Comparison of ENCODE assay signal across 9 cellular contexts in the genomic region with DNA sequence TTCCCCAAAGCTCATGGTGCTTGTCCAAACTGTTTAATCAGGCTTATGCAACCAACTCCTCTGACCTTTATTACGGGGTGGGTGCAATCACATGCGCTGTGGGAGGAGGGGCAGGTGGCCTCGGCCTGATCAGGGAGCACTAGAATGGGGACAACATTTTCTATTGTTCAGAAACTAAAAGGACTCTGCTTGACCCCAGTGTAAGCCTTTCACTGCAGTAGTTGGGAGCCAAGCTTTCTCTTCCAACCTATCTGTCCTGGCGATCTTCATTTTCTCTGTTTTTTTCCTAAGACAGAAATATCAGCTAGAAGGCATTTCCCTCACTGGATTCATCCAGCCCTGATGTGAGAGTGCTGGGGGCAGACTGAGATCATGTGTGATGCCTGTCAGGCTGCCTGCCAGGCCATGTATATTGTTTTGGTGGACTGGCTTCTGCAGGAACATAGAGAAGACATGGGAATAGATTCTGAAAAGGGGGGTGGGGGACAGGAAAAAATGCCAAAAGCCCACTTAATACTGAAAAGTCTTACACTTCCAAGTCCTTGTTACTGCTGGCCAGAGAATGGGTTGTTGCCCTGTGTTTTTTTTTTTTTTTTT.
DNase-seq lines count a peak whose midpoint lies in the region; ATAC-seq, FAIRE-seq and TF ChIP-seq lines count a peak whose summit lies in the region.
"Had no signal": no experiment of that assay in that cellular context is flagged by ENCODE, and none has a peak within 500 bp of the region (broad histone marks: within the 10 kb centered on the region; RNA-seq: fewer than 3 reads in every experiment).

No MANE protein-coding gene starts in this region.

- H3K27ac ChIP-seq in kidney (ENCODE audit: low read depth in 2 of 2, low read length in 2 of 2) (peak overlapping the region; percentile 61 to 94), small intestine (ENCODE audit: low read depth in 1 of 2, low read length in 1 of 2) (peak overlapping the region in 1 of 2 donors; percentile 39)

- WGBS in small intestine, 3 donors: 24 to 45% (median 24%) methylated on average over 4 of the region's 4 CpGs

- FAIRE-seq in kidney (lab: Jason Lieb, UNC) (no peak), small intestine (lab: Jason Lieb, UNC) (no peak)

- peak overlapping the region; percentile 67 for H3K4me3 Mint-ChIP-seq in HFFc6
- H3K4me3 Mint-ChIP-seq: activated naive CD4-positive, alpha-beta T cell treated with anti-CD3 and anti-CD28 coated beads, Interleukin-2, amount 50 U/mL, for 24 hours had no signal

- H3K4me1 ChIP-seq in kidney (ENCODE audit: control insufficient read depth in 1 of 2, insufficient read depth in 1 of 2, low read depth in 1 of 2, low read length in 2 of 2) (peaks cover 13 to 23% of the 10 kb centered on the region in 2 donors), small intestine (ENCODE audit: control insufficient read depth in 2 of 2, insufficient read depth in 1 of 2, low read depth in 1 of 2, low read length in 1 of 2) (peaks cover 5 to 10% of the 10 kb centered on the region in 2 donors)

- H3K9me3 ChIP-seq in kidney (ENCODE audit: control insufficient read depth in 1 of 2, low read length in 2 of 2): no peaks in the 10 kb centered on the region
- H3K9me3 ChIP-seq in small intestine (ENCODE audit: control insufficient read depth, low read depth): no peaks in the 10 kb centered on the region

- peaks cover 64% of the 10 kb centered on the region for H3K4me1 Mint-ChIP-seq in HFFc6 (ENCODE audit: low read depth)

- no peaks in the 10 kb centered on the region for H3K9me3 Mint-ChIP-seq in HFFc6
- H3K9me3 Mint-ChIP-seq: activated naive CD4-positive, alpha-beta T cell treated with anti-CD3 and anti-CD28 coated beads, Interleukin-2, amount 50 U/mL, for 24 hours had no signal

- peak overlapping the region in 1 of 2 donors; percentile 44 for H3K9ac ChIP-seq in kidney (ENCODE audit: low read length in 2 of 2)

- no peaks in the 10 kb centered on the region for H3K27me3 Mint-ChIP-seq in HFFc6 (ENCODE audit: insufficient read depth)
- H3K27me3 Mint-ChIP-seq: activated naive CD4-positive, alpha-beta T cell treated with anti-CD3 and anti-CD28 coated beads, Interleukin-2, amount 50 U/mL, for 24 hours had no signal

- peak; percentile 65 for DNase-seq in HFFc6
- DNase-seq in astrocyte of the hippocampus (ENCODE audit: low read depth, low spot score): peak; percentile 66
- DNase-seq in kidney: peak; percentile 91
- peak; percentile 73 for DNase-seq in small intestine
- DNase-seq in T1000 (lab: John Stamatoyannopoulos, UW): no peak
- no peak for DNase-seq in putamen (ENCODE audit: low spot score)

- H3K36me3 ChIP-seq in kidney (ENCODE audit: control insufficient read depth in 1 of 2, insufficient read depth in 2 of 2, low read length in 2 of 2) (no peaks in the 10 kb centered on the region), small intestine (ENCODE audit: control insufficient read depth in 2 of 2, insufficient read depth in 2 of 2, low read length in 2 of 2) (no peaks in the 10 kb centered on the region)

- H3K4me3 ChIP-seq in kidney (ENCODE audit: low read length in 2 of 2) (peak overlapping the region in 1 of 2 donors; percentile 22), small intestine (ENCODE audit: low read depth in 1 of 2, low read length in 2 of 2) (no peak overlapping the region)

- TF ChIP-seq CTCF in HFFc6 (IDR thresholded peaks at IDR 0.05): no peak
- no peak for TF ChIP-seq CTCF in kidney (IDR thresholded peaks at IDR 0.05; ENCODE audit: borderline replicate concordance, extremely low read depth, insufficient read depth)

- no peaks in the 10 kb centered on the region for H3K36me3 Mint-ChIP-seq in HFFc6 (ENCODE audit: low read depth)
- H3K36me3 Mint-ChIP-seq: activated naive CD4-positive, alpha-beta T cell treated with anti-CD3 and anti-CD28 coated beads, Interleukin-2, amount 50 U/mL, for 24 hours had no signal

- no peaks in the 10 kb centered on the region for H3K27me3 ChIP-seq in small intestine (ENCODE audit: control insufficient read depth in 2 of 2, insufficient read depth in 2 of 2, low read length in 2 of 2)

- H3K27ac Mint-ChIP-seq in HFFc6: peak overlapping the region; percentile 73
- H3K27ac Mint-ChIP-seq: activated naive CD4-positive, alpha-beta T cell treated with anti-CD3 and anti-CD28 coated beads, Interleukin-2, amount 50 U/mL, for 24 hours had no signal

- ATAC-seq in GM21381 (IDR thresholded peaks at IDR 0.05; ENCODE audit: unreplicated experiment) (no peak), HG03095 (IDR thresholded peaks at IDR 0.05; ENCODE audit: unreplicated experiment) (no peak)

- intact Hi-C loops in kidney (cut with DNase I): no loop called here

Comparison
In these comparisons a context has a peak if more than half of its experiments do, and no peak if none do; other contexts are left out.
1. DNase-seq: peak in HFFc6 (single experiment), astrocyte of the hippocampus (single experiment), kidney (single experiment) and small intestine (single experiment); none in T1000 (single experiment) and putamen (single experiment).